14 cellular contexts compared by ENCODE assay signal in the genomic region with DNA sequence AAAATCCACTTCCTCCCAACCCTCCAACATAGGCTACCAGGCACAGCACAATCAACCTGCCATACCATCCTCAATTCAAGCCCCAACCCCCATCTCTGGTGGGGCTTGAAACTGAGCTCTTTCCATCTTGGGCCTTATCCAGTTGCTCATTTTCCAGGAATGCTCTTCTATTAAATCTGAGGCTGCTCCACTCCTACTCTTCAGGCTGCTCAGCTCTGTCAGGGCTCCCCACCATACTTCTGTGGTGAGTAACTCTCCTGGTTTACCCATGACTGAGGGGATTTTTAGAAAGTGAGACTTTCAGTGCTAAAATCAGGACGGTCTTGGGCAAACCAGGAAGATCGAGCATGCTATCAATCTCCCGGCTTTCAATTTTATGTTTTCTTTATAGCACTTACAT.
DNase-seq lines count a peak whose midpoint lies in the region; ATAC-seq and TF ChIP-seq lines count a peak whose summit lies in the region.
"Had no signal": no experiment of that assay in that cellular context is flagged by ENCODE, and none has a peak within 500 bp of the region (broad histone marks: within the 10 kb centered on the region; RNA-seq: fewer than 3 reads in every experiment).

No MANE protein-coding gene starts in this region.

- intact Hi-C loops in sciatic nerve (cut with DNase I) = no loop called here

- in situ Hi-C loops in astrocyte of the spinal cord (cut with HindIII; ENCODE audit: low sequenced_read_pairs) = no loop called here

- DNase-seq in AG08396 (ENCODE audit: low spot score) (peak; percentile 73), HS-5 (ENCODE audit: low read depth) (peak; percentile 46), astrocyte of the spinal cord (ENCODE audit: low read depth, low spot score) (peak; percentile 83), kidney tubule cell (ENCODE audit: low spot score) (peak; percentile 81), sciatic nerve (ENCODE audit: low spot score) (no peak), D341Med (ENCODE audit: low spot score) (no peak), DMS53 treated with DMSO at 0.1 percent for 48 hours (lab: John Stamatoyannopoulos, UW; ENCODE audit: unreplicated experiment) (no peak)
- DNase-seq: activated CD4-positive, alpha-beta T cell treated with anti-CD3 and anti-CD28 coated beads for 4 hours; C1 segment of cervical spinal cord; GF-D8; mucosa of descending colon; PC-9 had no signal

- no peak for TF ChIP-seq CTCF in astrocyte of the spinal cord (IDR thresholded peaks at IDR 0.05; ENCODE audit: low read depth, low read length)

- no peak overlapping the region for H3K4me3 ChIP-seq in astrocyte of the spinal cord (ENCODE audit: low read depth, low read length)
- H3K4me3 ChIP-seq: ascending aorta, mucosa of descending colon, PC-9 had no signal

- ATAC-seq in sciatic nerve (no peak), HG02798 (IDR thresholded peaks at IDR 0.05; ENCODE audit: poor library complexity, unreplicated experiment) (no peak)
- ATAC-seq: mucosa of descending colon had no signal

Comparison
In these comparisons a context has a peak if more than half of its experiments do, and no peak if none do; other contexts are left out.
1. DNase-seq: peak in AG08396 (single experiment), HS-5 (single experiment), astrocyte of the spinal cord (single experiment) and kidney tubule cell (single experiment); none in sciatic nerve (single experiment), D341Med (single experiment) and DMS53 treated with DMSO at 0.1 percent for 48 hours (single experiment).